In the genomic region with DNA sequence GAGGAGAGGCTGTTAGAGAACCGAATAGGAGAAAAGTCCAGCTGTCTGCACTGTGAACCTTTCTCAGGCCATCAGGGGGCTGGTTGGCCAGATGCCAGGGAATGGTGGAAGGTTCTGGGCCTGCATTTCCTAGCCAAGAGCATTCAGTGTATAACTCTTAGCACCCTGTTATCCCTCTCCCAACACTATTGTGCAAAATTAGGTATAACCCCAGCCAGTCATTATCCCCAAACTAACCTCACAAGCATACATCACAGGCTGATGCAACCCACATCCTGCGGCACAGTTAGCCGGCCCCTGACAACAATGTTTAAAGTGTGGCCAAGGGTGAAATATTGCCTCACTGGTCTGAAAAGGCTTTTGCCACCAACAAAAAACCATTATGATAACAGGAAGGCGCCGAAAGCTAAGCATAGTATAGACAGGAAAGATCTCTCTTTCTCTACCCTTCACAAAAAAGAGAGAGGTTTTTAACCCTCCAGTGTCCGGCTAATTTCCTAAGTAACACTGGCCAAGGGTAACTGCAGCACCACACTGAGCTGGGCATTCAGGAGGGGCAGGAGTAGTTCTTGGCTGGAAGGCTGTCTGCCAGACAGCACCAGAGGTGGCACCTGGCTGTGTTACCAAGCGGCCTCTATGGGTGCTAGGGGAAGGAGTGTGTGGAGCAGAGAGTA, we compare ENCODE assay signal across 1 cellular context.
TF ChIP-seq lines count a peak whose summit lies in the region.

No MANE protein-coding gene starts in this region.

TF ChIP-seq in HepG2, 621 proteins besides CTCF, POLR2A, EP300 and RAD21 (continued from another document and continues in another):
- TF ChIP-seq, protein P1, sequence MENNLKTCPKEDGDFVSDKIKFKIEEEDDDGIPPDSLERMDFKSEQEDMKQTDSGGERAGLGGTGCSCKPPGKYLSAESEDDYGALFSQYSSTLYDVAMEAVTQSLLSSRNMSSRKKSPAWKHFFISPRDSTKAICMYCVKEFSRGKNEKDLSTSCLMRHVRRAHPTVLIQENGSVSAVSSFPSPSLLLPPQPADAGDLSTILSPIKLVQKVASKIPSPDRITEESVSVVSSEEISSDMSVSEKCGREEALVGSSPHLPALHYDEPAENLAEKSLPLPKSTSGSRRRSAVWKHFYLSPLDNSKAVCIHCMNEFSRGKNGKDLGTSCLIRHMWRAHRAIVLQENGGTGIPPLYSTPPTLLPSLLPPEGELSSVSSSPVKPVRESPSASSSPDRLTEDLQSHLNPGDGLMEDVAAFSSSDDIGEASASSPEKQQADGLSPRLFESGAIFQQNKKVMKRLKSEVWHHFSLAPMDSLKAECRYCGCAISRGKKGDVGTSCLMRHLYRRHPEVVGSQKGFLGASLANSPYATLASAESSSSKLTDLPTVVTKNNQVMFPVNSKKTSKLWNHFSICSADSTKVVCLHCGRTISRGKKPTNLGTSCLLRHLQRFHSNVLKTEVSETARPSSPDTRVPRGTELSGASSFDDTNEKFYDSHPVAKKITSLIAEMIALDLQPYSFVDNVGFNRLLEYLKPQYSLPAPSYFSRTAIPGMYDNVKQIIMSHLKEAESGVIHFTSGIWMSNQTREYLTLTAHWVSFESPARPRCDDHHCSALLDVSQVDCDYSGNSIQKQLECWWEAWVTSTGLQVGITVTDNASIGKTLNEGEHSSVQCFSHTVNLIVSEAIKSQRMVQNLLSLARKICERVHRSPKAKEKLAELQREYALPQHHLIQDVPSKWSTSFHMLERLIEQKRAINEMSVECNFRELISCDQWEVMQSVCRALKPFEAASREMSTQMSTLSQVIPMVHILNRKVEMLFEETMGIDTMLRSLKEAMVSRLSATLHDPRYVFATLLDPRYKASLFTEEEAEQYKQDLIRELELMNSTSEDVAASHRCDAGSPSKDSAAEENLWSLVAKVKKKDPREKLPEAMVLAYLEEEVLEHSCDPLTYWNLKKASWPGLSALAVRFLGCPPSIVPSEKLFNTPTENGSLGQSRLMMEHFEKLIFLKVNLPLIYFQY (CRISPR knock-in tag; IDR thresholded peaks at IDR 0.05; ENCODE audit: borderline replicate concordance) = no peak
- TF ChIP-seq, protein P2, sequence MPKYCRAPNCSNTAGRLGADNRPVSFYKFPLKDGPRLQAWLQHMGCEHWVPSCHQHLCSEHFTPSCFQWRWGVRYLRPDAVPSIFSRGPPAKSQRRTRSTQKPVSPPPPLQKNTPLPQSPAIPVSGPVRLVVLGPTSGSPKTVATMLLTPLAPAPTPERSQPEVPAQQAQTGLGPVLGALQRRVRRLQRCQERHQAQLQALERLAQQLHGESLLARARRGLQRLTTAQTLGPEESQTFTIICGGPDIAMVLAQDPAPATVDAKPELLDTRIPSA (CRISPR knock-in tag; IDR thresholded peaks at IDR 0.05; ENCODE audit: borderline replicate concordance) = no peak
- TF ChIP-seq ZNF720 (CRISPR knock-in tag; IDR thresholded peaks at IDR 0.05) (no peak), ZSCAN30 (CRISPR knock-in tag; IDR thresholded peaks at IDR 0.05) (no peak), MNT (IDR thresholded peaks at IDR 0.05) (no peak), ZFX (CRISPR knock-in tag; IDR thresholded peaks at IDR 0.05; ENCODE audit: low read depth) (peak; percentile 62), HOXA7 (CRISPR knock-in tag; IDR thresholded peaks at IDR 0.05) (no peak), RFX1 (IDR thresholded peaks at IDR 0.05) (no peak), ZNF644 (CRISPR knock-in tag; IDR thresholded peaks at IDR 0.05; ENCODE audit: low read depth) (peak; percentile 75), PCBP1 (IDR thresholded peaks at IDR 0.05; ENCODE audit: borderline replicate concordance, low read depth, low read length) (no peak), NR3C1 (CRISPR knock-in tag; IDR thresholded peaks at IDR 0.05) (no peak), CSRNP2 (CRISPR knock-in tag; conservative IDR thresholded peaks at IDR 0.05; ENCODE audit: low read depth) (no peak), SIN3B (IDR thresholded peaks at IDR 0.05; ENCODE audit: low read length) (no peak), RXRA (CRISPR knock-in tag; IDR thresholded peaks at IDR 0.05) (peak; percentile 97), MTF1 (CRISPR knock-in tag; IDR thresholded peaks at IDR 0.05) (no peak), CBX5 (CRISPR knock-in tag; IDR thresholded peaks at IDR 0.05; ENCODE audit: borderline replicate concordance) (peak; percentile 73; the same call in 1 of the 2 replicates), PLSCR1 (CRISPR knock-in tag; IDR thresholded peaks at IDR 0.05; ENCODE audit: borderline replicate concordance) (no peak), ZNF549 (CRISPR knock-in tag; IDR thresholded peaks at IDR 0.05) (no peak), HHEX (CRISPR knock-in tag; IDR thresholded peaks at IDR 0.05) (0 out of 2 replicates have a peak, but pooled peaks have one; percentile 25), JUNB (CRISPR knock-in tag; IDR thresholded peaks at IDR 0.05; ENCODE audit: borderline replicate concordance) (no peak), NR2F2 (IDR thresholded peaks at IDR 0.05; ENCODE audit: borderline replicate concordance, low read depth) (peak; percentile 66; the same call in 1 of the 2 replicates), ZSCAN31 (CRISPR knock-in tag; IDR thresholded peaks at IDR 0.05; ENCODE audit: low read depth) (no peak), ZNF749 (CRISPR knock-in tag; IDR thresholded peaks at IDR 0.05; ENCODE audit: borderline replicate concordance) (no peak), NFRKB (IDR thresholded peaks at IDR 0.05) (no peak), ETV5 (CRISPR knock-in tag; IDR thresholded peaks at IDR 0.05; ENCODE audit: borderline replicate concordance) (peak; percentile 92), ARID2 (CRISPR knock-in tag; IDR thresholded peaks at IDR 0.05; ENCODE audit: borderline replicate concordance) (0 out of 2 replicates have a peak, but pooled peaks have one; percentile 24), FOXA1 (IDR thresholded peaks at IDR 0.05) (no peak), FOXA1 (CRISPR knock-in tag; IDR thresholded peaks at IDR 0.05) (peak; percentile 51), KDM3A (CRISPR knock-in tag; IDR thresholded peaks at IDR 0.05; ENCODE audit: low read depth) (no peak), POLR2G (IDR thresholded peaks at IDR 0.05; ENCODE audit: low read depth, low read length) (0 out of 2 replicates have a peak, but pooled peaks have one; percentile 27), ZNF138 (CRISPR knock-in tag; IDR thresholded peaks at IDR 0.05; ENCODE audit: low read depth) (no peak)
- TF ChIP-seq, protein P3, sequence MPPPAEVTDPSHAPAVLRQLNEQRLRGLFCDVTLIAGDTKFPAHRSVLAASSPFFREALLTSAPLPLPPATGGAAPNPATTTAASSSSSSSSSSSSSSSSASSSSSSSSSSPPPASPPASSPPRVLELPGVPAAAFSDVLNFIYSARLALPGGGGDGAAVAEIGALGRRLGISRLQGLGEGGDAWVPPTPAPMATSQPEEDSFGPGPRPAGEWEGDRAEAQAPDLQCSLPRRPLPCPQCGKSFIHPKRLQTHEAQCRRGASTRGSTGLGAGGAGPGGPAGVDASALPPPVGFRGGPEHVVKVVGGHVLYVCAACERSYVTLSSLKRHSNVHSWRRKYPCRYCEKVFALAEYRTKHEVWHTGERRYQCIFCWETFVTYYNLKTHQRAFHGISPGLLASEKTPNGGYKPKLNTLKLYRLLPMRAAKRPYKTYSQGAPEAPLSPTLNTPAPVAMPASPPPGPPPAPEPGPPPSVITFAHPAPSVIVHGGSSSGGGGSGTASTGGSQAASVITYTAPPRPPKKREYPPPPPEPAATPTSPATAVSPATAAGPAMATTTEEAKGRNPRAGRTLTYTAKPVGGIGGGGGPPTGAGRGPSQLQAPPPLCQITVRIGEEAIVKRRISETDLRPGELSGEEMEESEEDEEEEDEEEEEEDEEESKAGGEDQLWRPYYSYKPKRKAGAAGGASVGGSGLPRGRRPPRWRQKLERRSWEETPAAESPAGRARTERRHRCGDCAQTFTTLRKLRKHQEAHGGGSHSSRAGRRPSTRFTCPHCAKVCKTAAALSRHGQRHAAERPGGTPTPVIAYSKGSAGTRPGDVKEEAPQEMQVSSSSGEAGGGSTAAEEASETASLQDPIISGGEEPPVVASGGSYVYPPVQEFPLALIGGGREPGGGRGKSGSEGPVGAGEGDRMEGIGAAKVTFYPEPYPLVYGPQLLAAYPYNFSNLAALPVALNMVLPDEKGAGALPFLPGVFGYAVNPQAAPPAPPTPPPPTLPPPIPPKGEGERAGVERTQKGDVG (CRISPR knock-in tag; IDR thresholded peaks at IDR 0.05; ENCODE audit: borderline replicate concordance) = no peak
- TF ChIP-seq, protein P4, sequence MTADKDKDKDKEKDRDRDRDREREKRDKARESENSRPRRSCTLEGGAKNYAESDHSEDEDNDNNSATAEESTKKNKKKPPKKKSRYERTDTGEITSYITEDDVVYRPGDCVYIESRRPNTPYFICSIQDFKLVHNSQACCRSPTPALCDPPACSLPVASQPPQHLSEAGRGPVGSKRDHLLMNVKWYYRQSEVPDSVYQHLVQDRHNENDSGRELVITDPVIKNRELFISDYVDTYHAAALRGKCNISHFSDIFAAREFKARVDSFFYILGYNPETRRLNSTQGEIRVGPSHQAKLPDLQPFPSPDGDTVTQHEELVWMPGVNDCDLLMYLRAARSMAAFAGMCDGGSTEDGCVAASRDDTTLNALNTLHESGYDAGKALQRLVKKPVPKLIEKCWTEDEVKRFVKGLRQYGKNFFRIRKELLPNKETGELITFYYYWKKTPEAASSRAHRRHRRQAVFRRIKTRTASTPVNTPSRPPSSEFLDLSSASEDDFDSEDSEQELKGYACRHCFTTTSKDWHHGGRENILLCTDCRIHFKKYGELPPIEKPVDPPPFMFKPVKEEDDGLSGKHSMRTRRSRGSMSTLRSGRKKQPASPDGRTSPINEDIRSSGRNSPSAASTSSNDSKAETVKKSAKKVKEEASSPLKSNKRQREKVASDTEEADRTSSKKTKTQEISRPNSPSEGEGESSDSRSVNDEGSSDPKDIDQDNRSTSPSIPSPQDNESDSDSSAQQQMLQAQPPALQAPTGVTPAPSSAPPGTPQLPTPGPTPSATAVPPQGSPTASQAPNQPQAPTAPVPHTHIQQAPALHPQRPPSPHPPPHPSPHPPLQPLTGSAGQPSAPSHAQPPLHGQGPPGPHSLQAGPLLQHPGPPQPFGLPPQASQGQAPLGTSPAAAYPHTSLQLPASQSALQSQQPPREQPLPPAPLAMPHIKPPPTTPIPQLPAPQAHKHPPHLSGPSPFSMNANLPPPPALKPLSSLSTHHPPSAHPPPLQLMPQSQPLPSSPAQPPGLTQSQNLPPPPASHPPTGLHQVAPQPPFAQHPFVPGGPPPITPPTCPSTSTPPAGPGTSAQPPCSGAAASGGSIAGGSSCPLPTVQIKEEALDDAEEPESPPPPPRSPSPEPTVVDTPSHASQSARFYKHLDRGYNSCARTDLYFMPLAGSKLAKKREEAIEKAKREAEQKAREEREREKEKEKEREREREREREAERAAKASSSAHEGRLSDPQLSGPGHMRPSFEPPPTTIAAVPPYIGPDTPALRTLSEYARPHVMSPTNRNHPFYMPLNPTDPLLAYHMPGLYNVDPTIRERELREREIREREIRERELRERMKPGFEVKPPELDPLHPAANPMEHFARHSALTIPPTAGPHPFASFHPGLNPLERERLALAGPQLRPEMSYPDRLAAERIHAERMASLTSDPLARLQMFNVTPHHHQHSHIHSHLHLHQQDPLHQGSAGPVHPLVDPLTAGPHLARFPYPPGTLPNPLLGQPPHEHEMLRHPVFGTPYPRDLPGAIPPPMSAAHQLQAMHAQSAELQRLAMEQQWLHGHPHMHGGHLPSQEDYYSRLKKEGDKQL (CRISPR knock-in tag; IDR thresholded peaks at IDR 0.05; ENCODE audit: low read depth) = 0 out of 2 replicates have a peak, but pooled peaks have one; percentile 44
